ENCODE assay signal across 20 cellular contexts in the genomic region with DNA sequence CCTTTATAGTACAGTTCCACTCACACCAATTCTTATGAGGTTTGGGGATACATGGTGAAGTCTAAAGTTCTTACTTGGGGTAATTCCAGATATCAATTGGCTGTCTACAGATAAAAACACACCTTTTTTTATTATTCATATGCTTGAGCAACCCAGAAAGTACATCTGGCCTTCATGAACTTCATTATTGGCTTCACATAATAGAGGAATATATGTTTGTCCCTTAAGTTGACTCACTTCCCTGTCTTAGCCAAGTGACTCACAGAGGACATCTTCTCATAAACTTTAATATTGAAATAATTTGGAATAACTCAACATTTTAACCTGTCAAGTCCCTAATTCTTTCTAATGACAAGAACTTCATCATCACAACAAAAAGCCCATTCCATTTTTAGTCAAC. TPM values are rescaled to one million over a fixed set of nuclear protein-coding genes. Genes with fewer than 3 reads are reported as not detected.
"Had no signal": no experiment of that assay in that cellular context is flagged by ENCODE, and none has a peak within 500 bp of the region (broad histone marks: within the 10 kb centered on the region; RNA-seq: fewer than 3 reads in every experiment).

No MANE protein-coding gene starts in this region.

- H3K27ac ChIP-seq: dorsolateral prefrontal cortex, epithelial cell of prostate, esophagus muscularis mucosa, suprapubic skin, thyroid gland had no signal

- H3K4me1 ChIP-seq: esophagus muscularis mucosa, suprapubic skin had no signal

- H3K27me3 ChIP-seq: esophagus muscularis mucosa, suprapubic skin, thyroid gland had no signal

- H3K36me3 ChIP-seq: esophagus muscularis mucosa, suprapubic skin, thyroid gland had no signal

- H3K4me3 ChIP-seq: dorsolateral prefrontal cortex, esophagus muscularis mucosa, lung, suprapubic skin, thyroid gland had no signal

- H3K9me3 ChIP-seq: esophagus muscularis mucosa, suprapubic skin, thyroid gland had no signal

- ATAC-seq: left colon; left ventricle myocardium superior; naive thymus-derived CD4-positive, alpha-beta T cell; right cardiac atrium; stimulated activated effector memory CD8-positive, alpha-beta T cell treated with anti-CD3 and anti-CD28 coated beads, Interleukin-12 subunit alpha, Interleukin-12 subunit beta, amount 100 ng/mL, for 72 hours; stimulated activated naive CD8-positive, alpha-beta T cell treated with anti-CD3 and anti-CD28 coated beads, Interleukin-15, Interleukin-2, amounts not matched to agents 100 U/mL and 50 U/mL, for 24 hours had no signal

- FAIRE-seq: kidney, urothelium cell line had no signal

- DNase-seq: cortex of kidney; dorsolateral prefrontal cortex; effector CD8-positive, alpha-beta T cell; kidney; left colon; left ventricle myocardium superior; mesendoderm; naive thymus-derived CD4-positive, alpha-beta T cell; posterior cingulate gyrus; right cardiac atrium; stimulated activated CD4-positive, alpha-beta T cell treated with anti-CD3 and anti-CD28 coated beads, Interleukin-4, amount 100 ng/mL, for 1 hour; stimulated activated CD8-positive, alpha-beta memory T cell treated with anti-CD3 and anti-CD28 coated beads, Interleukin-4, amount 100 ng/mL, for 48 hours; stimulated activated naive CD8-positive, alpha-beta T cell treated with anti-CD3 and anti-CD28 coated beads, Interleukin-15, Interleukin-2, amounts not matched to agents 100 U/mL and 50 U/mL, for 24 hours; thyroid gland had no signal

RNA-seq across cellular contexts. Expression of a gene that starts 36.3 kb away (rescaled TPM):
- polyA plus RNA-seq: naive thymus-derived CD4-positive, alpha-beta T cell had no signal
